17 cellular contexts compared by ENCODE assay signal in the genomic region with DNA sequence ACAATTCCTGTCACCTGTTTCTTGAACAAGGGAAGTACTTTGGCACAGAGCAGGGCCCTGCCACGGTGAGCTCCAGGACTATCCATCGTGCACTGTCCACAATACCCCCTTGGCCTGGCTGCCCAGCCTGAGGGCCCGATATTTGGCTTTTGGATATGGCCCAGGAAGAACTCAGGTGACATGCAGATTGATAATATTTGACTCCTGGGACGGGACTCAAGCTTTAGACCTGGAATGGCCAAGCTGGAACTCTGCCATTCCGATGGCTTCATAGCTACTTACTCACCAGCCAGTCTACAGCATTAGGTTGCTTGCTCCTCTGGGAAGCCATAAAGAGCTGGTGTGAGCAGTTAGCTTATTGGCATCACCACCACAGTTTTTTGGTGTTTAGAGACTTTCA.
"Had no signal": no experiment of that assay in that cellular context is flagged by ENCODE, and none has a peak within 500 bp of the region (broad histone marks: within the 10 kb centered on the region; RNA-seq: fewer than 3 reads in every experiment).

No MANE protein-coding gene starts in this region.

- H3K4me3 Mint-ChIP-seq: activated CD4-positive, alpha-beta T cell treated with anti-CD3 and anti-CD28 coated beads, Interleukin-2, amount 10 ng/mL, durations not matched to agents 7 days and 5 days; activated naive CD8-positive, alpha-beta T cell treated with anti-CD3 and anti-CD28 coated beads, Interleukin-2, amount 50 U/mL, for 24 hours; natural killer cell treated with Interleukin-12 subunit alpha and Interleukin-12 subunit beta and Interleukin-15 and Interleukin-18, amount 100 ng/mL, for 72 hours had no signal

- H3K27me3 ChIP-seq: cardiac muscle cell, suprapubic skin had no signal

- DNase-seq: activated CD4-positive, alpha-beta T cell treated with anti-CD3 and anti-CD28 coated beads, Interleukin-2, amount 10 ng/mL, durations not matched to agents 7 days and 5 days; activated naive CD4-positive, alpha-beta T cell; activated naive CD8-positive, alpha-beta T cell treated with anti-CD3 and anti-CD28 coated beads, Interleukin-2, amount 50 U/mL, for 24 hours; aorta; hippocampal formation; kidney; left ventricle myocardium superior; mesendoderm; small intestine; stimulated activated CD4-positive, alpha-beta T cell treated with anti-CD3 and anti-CD28 coated beads, Interleukin-4, amount 100 ng/mL, for 4 hours; stimulated activated CD8-positive, alpha-beta memory T cell treated with anti-CD3 and anti-CD28 coated beads, Interleukin-4, amount 100 ng/mL, for 48 hours; stimulated activated naive CD4-positive, alpha-beta T cell treated with Interleukin-2 at 50 U/mL for 16 hours; trophoblast cell had no signal

- H3K27ac Mint-ChIP-seq: activated CD4-positive, alpha-beta T cell treated with anti-CD3 and anti-CD28 coated beads, Interleukin-2, amount 10 ng/mL, durations not matched to agents 7 days and 5 days; activated naive CD8-positive, alpha-beta T cell treated with anti-CD3 and anti-CD28 coated beads, Interleukin-2, amount 50 U/mL, for 24 hours; natural killer cell treated with Interleukin-12 subunit alpha and Interleukin-12 subunit beta and Interleukin-15 and Interleukin-18, amount 100 ng/mL, for 72 hours had no signal

- H3K27ac ChIP-seq: cardiac muscle cell, epithelial cell of prostate, suprapubic skin had no signal

- H3K4me1 ChIP-seq: suprapubic skin had no signal

- H3K4me3 ChIP-seq: cardiac muscle cell, suprapubic skin had no signal

- H3K4me1 Mint-ChIP-seq: activated CD4-positive, alpha-beta T cell treated with anti-CD3 and anti-CD28 coated beads, Interleukin-2, amount 10 ng/mL, durations not matched to agents 7 days and 5 days; activated naive CD8-positive, alpha-beta T cell treated with anti-CD3 and anti-CD28 coated beads, Interleukin-2, amount 50 U/mL, for 24 hours had no signal

- H3K36me3 Mint-ChIP-seq: natural killer cell treated with Interleukin-12 subunit alpha and Interleukin-12 subunit beta and Interleukin-15 and Interleukin-18, amount 100 ng/mL, for 72 hours had no signal

- H3K9me3 ChIP-seq: suprapubic skin had no signal

- H3K36me3 ChIP-seq: cardiac muscle cell, suprapubic skin had no signal

- H3K27me3 Mint-ChIP-seq: activated CD4-positive, alpha-beta T cell treated with anti-CD3 and anti-CD28 coated beads, Interleukin-2, amount 10 ng/mL, durations not matched to agents 7 days and 5 days; activated naive CD8-positive, alpha-beta T cell treated with anti-CD3 and anti-CD28 coated beads, Interleukin-2, amount 50 U/mL, for 24 hours had no signal

- H3K9me3 Mint-ChIP-seq: activated CD4-positive, alpha-beta T cell treated with anti-CD3 and anti-CD28 coated beads, Interleukin-2, amount 10 ng/mL, durations not matched to agents 7 days and 5 days; activated naive CD8-positive, alpha-beta T cell treated with anti-CD3 and anti-CD28 coated beads, Interleukin-2, amount 50 U/mL, for 24 hours; natural killer cell treated with Interleukin-12 subunit alpha and Interleukin-12 subunit beta and Interleukin-15 and Interleukin-18, amount 100 ng/mL, for 72 hours had no signal

- ATAC-seq: activated naive CD8-positive, alpha-beta T cell treated with anti-CD3 and anti-CD28 coated beads, Interleukin-2, amount 50 U/mL, for 24 hours; left ventricle myocardium superior had no signal
